ENCODE assay signal across 9 cellular contexts in the genomic region with DNA sequence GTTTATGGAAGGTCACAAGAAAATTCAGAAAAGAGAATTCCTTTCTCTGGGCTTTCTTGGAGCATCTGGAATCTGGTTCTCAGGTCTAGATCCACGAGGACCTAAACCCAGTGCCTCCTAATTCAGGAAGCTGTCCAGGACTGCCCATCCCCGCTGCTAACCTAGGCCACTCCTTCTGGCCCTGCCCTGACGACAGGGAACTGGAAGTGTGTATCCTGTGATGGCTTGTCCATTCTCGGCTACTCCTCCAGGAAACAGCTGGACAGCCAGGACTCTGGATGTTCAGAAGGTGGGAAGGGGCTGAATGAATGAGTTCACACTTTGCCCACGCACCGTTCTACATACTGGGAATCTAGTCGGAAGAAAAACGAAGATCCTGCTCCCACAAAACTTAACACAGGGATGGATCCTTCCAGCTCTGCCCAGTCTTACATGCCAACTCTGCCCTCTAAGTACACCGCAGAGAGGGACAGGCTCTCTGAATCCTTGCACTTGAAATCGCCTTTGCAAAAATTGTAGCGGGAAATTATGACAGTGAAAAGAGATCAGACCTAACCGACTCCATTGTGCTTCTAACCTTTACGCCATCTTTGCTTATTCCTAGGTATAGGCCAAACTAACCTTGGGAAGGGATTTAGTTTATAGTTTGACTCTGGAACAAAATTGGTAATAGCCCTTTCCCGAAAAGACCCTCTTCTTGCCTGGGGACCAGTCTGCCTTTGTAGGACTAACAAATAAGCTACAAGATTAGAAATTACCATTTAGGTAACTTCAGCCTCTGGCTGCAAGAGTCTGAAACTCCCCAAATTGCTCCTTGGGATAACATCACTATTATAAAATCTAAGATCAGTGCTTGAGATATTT. TPM values are rescaled to one million over a fixed set of nuclear protein-coding genes. Genes with fewer than 3 reads are reported as not detected.
DNase-seq lines count a peak whose midpoint lies in the region; ATAC-seq and TF ChIP-seq lines count a peak whose summit lies in the region.
"Had no signal": no experiment of that assay in that cellular context is flagged by ENCODE, and none has a peak within 500 bp of the region (broad histone marks: within the 10 kb centered on the region; RNA-seq: fewer than 3 reads in every experiment).

No MANE protein-coding gene starts in this region.

- H3K23ac ChIP-seq in mesendoderm (ENCODE audit: low read length) = no peak overlapping the region

- H2BK15ac ChIP-seq in mesendoderm (replicated peaks; ENCODE audit: low read depth) = no peak overlapping the region

- WGBS in mesendoderm (ENCODE audit: extremely low coverage, insufficient coverage, low lambda C conversion rate) = no CpG with 5 or more reads among the region's 14 CpGs

- H3K4me3 ChIP-seq in adipocyte (ENCODE audit: low read length) = peak overlapping the region; percentile 86
- H3K4me3 ChIP-seq in mesendoderm (ENCODE audit: low read length) = no peak overlapping the region
- no peak overlapping the region for H3K4me3 ChIP-seq in vagina

- no peak for TF ChIP-seq CTCF in vagina (IDR thresholded peaks at IDR 0.05)

- no peak overlapping the region for H4K5ac ChIP-seq in mesendoderm (ENCODE audit: low read length)

- H3K9me3 Mint-ChIP-seq in stimulated activated naive CD8-positive, alpha-beta T cell treated with anti-CD3 and anti-CD28 coated beads, Interleukin-15, Interleukin-2, amounts not matched to agents 100 ng/mL and 50 ng/mL, for 24 hours = no peaks in the 10 kb centered on the region

- ATAC-seq in stimulated activated naive CD8-positive, alpha-beta T cell treated with anti-CD3 and anti-CD28 coated beads, Interleukin-15, Interleukin-2, amounts not matched to agents 100 U/mL and 50 U/mL, for 24 hours = no peak
- no peak for ATAC-seq in HG03457 (IDR thresholded peaks at IDR 0.05; ENCODE audit: unreplicated experiment)
- no peak for ATAC-seq in GM18498 (IDR thresholded peaks at IDR 0.05; ENCODE audit: unreplicated experiment)

- H3K79me1 ChIP-seq in mesendoderm (ENCODE audit: low read length) = peaks cover 23% of the 10 kb centered on the region

- H3K36me3 Mint-ChIP-seq in stimulated activated naive CD8-positive, alpha-beta T cell treated with anti-CD3 and anti-CD28 coated beads, Interleukin-15, Interleukin-2, amounts not matched to agents 100 ng/mL and 50 ng/mL, for 24 hours (ENCODE audit: low read depth) = peaks cover 38% of the 10 kb centered on the region

- H3K9ac ChIP-seq in adipocyte (ENCODE audit: low read length) (peak overlapping the region; percentile 91), mesendoderm (ENCODE audit: low read length) (peak overlapping the region; percentile 98)

- no peak overlapping the region for H2BK5ac ChIP-seq in mesendoderm (ENCODE audit: low read length)

- H3K4me1 ChIP-seq in adipocyte (ENCODE audit: control insufficient read depth, insufficient read depth, low read length) = peaks cover 19% of the 10 kb centered on the region
- H3K4me1 ChIP-seq in mesendoderm (ENCODE audit: control insufficient read depth, low read depth, low read length) = peaks cover 8% of the 10 kb centered on the region
- H3K4me1 ChIP-seq in vagina = peaks cover 40% of the 10 kb centered on the region

- no peak overlapping the region for H2AK5ac ChIP-seq in mesendoderm (ENCODE audit: low read length)

- H3K4me1 Mint-ChIP-seq in stimulated activated naive CD8-positive, alpha-beta T cell treated with anti-CD3 and anti-CD28 coated beads, Interleukin-15, Interleukin-2, amounts not matched to agents 100 ng/mL and 50 ng/mL, for 24 hours (ENCODE audit: low read depth) = peaks cover 71% of the 10 kb centered on the region

- H3K27me3 Mint-ChIP-seq in stimulated activated naive CD8-positive, alpha-beta T cell treated with anti-CD3 and anti-CD28 coated beads, Interleukin-15, Interleukin-2, amounts not matched to agents 100 ng/mL and 50 ng/mL, for 24 hours = no peaks in the 10 kb centered on the region

- H2BK120ac ChIP-seq in mesendoderm (ENCODE audit: low read depth, low read length) = no peak overlapping the region

- H3K27ac ChIP-seq in mesendoderm (ENCODE audit: low read depth, low read length) = no peak overlapping the region
- peak overlapping the region; percentile 89 for H3K27ac ChIP-seq in vagina

- DNase-seq in stimulated activated naive CD8-positive, alpha-beta T cell treated with anti-CD3 and anti-CD28 coated beads, Interleukin-15, Interleukin-2, amounts not matched to agents 100 U/mL and 50 U/mL, for 24 hours = no peak
- DNase-seq in adipocyte (ENCODE audit: low read depth) = no peak
- DNase-seq in mesendoderm = no peak
- no peak for DNase-seq in vagina (ENCODE audit: extremely low spot score in 2 of 2)
- DNase-seq in amygdala (lab: John Stamatoyannopoulos, UW) = no peak
- DNase-seq: NCI-H146 had no signal

- no peak overlapping the region for H3K4ac ChIP-seq in mesendoderm (ENCODE audit: low read depth, low read length)

- no peaks in the 10 kb centered on the region for H3K36me3 ChIP-seq in adipocyte (ENCODE audit: control insufficient read depth, insufficient read depth, low read length, severe bottlenecking)
- no peaks in the 10 kb centered on the region for H3K36me3 ChIP-seq in mesendoderm (ENCODE audit: control insufficient read depth, insufficient read depth, low read length)
- H3K36me3 ChIP-seq in vagina = no peaks in the 10 kb centered on the region

- no peaks in the 10 kb centered on the region for H3K9me3 ChIP-seq in adipocyte (ENCODE audit: control insufficient read depth, low read length)
- no peaks in the 10 kb centered on the region for H3K9me3 ChIP-seq in vagina

- intact Hi-C loops in vagina (cut with DNase I) = no loop called here

- H3K4me2 ChIP-seq in mesendoderm (ENCODE audit: low read length) = no peak overlapping the region

- peaks cover 38% of the 10 kb centered on the region for H3K79me2 ChIP-seq in mesendoderm (ENCODE audit: control insufficient read depth, insufficient read depth, low read length)

- H3K18ac ChIP-seq in mesendoderm (ENCODE audit: low read length) = no peak overlapping the region

- H3K56ac ChIP-seq in mesendoderm (ENCODE audit: low read length) = peak overlapping the region; percentile 96

- peak overlapping the region; percentile 97 for H3K27ac Mint-ChIP-seq in stimulated activated naive CD8-positive, alpha-beta T cell treated with anti-CD3 and anti-CD28 coated beads, Interleukin-15, Interleukin-2, amounts not matched to agents 100 ng/mL and 50 ng/mL, for 24 hours

- H3K27me3 ChIP-seq in adipocyte (replicated peaks; ENCODE audit: control insufficient read depth, insufficient read depth, low read length) (no peaks in the 10 kb centered on the region), mesendoderm (ENCODE audit: insufficient read depth, low read length, poor library complexity) (no peaks in the 10 kb centered on the region), vagina (no peaks in the 10 kb centered on the region)

- H4K8ac ChIP-seq in mesendoderm (ENCODE audit: low read depth, low read length) = no peak overlapping the region

- TF ChIP-seq POLR2A in vagina (IDR thresholded peaks at IDR 0.05) = no peak

- H3K4me3 Mint-ChIP-seq in stimulated activated naive CD8-positive, alpha-beta T cell treated with anti-CD3 and anti-CD28 coated beads, Interleukin-15, Interleukin-2, amounts not matched to agents 100 ng/mL and 50 ng/mL, for 24 hours = peak overlapping the region; percentile 96

RNA-seq across cellular contexts. Expression of gene LSM4, which starts 1.8 kb away (rescaled TPM):
- polyA plus RNA-seq in mesendoderm (2013, experiment 1 of 2) = 236 TPM
- 226 TPM for polyA plus RNA-seq in mesendoderm (2013, experiment 2 of 2)
- 54.3 TPM for total RNA-seq in vagina

RNA-seq across cellular contexts. Expression of gene PGPEP1, which starts 19.3 kb away (rescaled TPM):
- 20.5 TPM for polyA plus RNA-seq in mesendoderm (2013, experiment 1 of 2)
- 23.0 TPM for polyA plus RNA-seq in mesendoderm (2013, experiment 2 of 2)
- total RNA-seq in vagina = 27.5 TPM

RNA-seq across cellular contexts. Expression of gene JUND, which starts 39.7 kb away (rescaled TPM):
- 70.9 TPM for polyA plus RNA-seq in mesendoderm (2013, experiment 1 of 2)
- 72.9 TPM for polyA plus RNA-seq in mesendoderm (2013, experiment 2 of 2)
- total RNA-seq in vagina = 531 TPM

RNA-seq across cellular contexts. Expression of gene IQCN, which starts 46.8 kb away (rescaled TPM):
- 0.06 TPM for polyA plus RNA-seq in mesendoderm (2013, experiment 1 of 2)
- 0.07 TPM for polyA plus RNA-seq in mesendoderm (2013, experiment 2 of 2)
- 4.4 TPM for total RNA-seq in vagina
